In genomic region chr14:29738056-29738455, GRCh38 we compare ENCODE assay signal across 31 cellular contexts.
"Had no signal": no experiment of that assay in that cellular context is flagged by ENCODE, and none has a peak within 500 bp of the region (broad histone marks: within the 10 kb centered on the region; RNA-seq: fewer than 3 reads in every experiment).

No MANE protein-coding gene starts in this region.

- H3K27ac ChIP-seq: ascending aorta, cardiac muscle cell, SJCRH30, SK-N-MC had no signal

- DNase-seq: activated CD4-positive, alpha-beta memory T cell treated with anti-CD3 and anti-CD28 coated beads for 36 hours; activated CD4-positive, alpha-beta T cell treated with anti-CD3 and anti-CD28 coated beads for 4 hours; activated CD4-positive, alpha-beta T cell treated with anti-CD3 and anti-CD28 coated beads, Interleukin-2, amount 50 U/mL, for 1 hour; activated CD8-positive, alpha-beta memory T cell treated with anti-CD3 and anti-CD28 coated beads, Interleukin-2, amount 50 U/mL, for 4 hours; activated effector memory CD4-positive, alpha-beta T cell treated with Interleukin-2 at 50 U/mL for 16 hours; activated naive CD8-positive, alpha-beta T cell treated with anti-CD3 and anti-CD28 coated beads, Interleukin-2, amount 10 ng/mL, durations not matched to agents 7 days and 5 days; activated T-cell treated with anti-CD3 and anti-CD28 coated beads for 4 hours; activated T-cell treated with anti-CD3 and anti-CD28 coated beads, Interleukin-2, amount 50 U/mL, for 48 hours; amygdala; KG1; NCI-H1092 treated with DMSO at 0.1 percent for 48 hours; NCI-H1417; NCI-H146; NCI-H187; NCI-H2081 treated with DMSO at 0.1 percent for 48 hours; NCI-H226; NCI-H446 treated with DMSO at 0.1 percent for 48 hours; NCI-H524; NK-92 treated with Interleukin-12 subunit alpha and Interleukin-12 subunit beta, amount 100 ng/mL, for 24 hours; SHP77; SJCRH30 had no signal

- H3K4me3 ChIP-seq: ascending aorta, cardiac muscle cell, SJCRH30, SK-N-MC had no signal

- H3K27me3 ChIP-seq: ascending aorta, cardiac muscle cell, SJCRH30 had no signal

- H3K27me3 Mint-ChIP-seq: activated CD4-positive, alpha-beta memory T cell treated with anti-CD3 and anti-CD28 coated beads for 36 hours; activated naive CD4-positive, alpha-beta T cell treated with anti-CD3 and anti-CD28 coated beads, Interleukin-2, amount 50 U/mL, for 24 hours; activated naive CD8-positive, alpha-beta T cell treated with anti-CD3 and anti-CD28 coated beads, Interleukin-2, amount 10 ng/mL, durations not matched to agents 7 days and 5 days; central memory CD8-positive, alpha-beta T cell had no signal

- H3K9me3 ChIP-seq: ascending aorta, SJCRH30 had no signal

- H3K36me3 ChIP-seq: ascending aorta, cardiac muscle cell, SJCRH30 had no signal

- H3K36me3 Mint-ChIP-seq: activated CD4-positive, alpha-beta memory T cell treated with anti-CD3 and anti-CD28 coated beads for 36 hours; activated naive CD8-positive, alpha-beta T cell treated with anti-CD3 and anti-CD28 coated beads, Interleukin-2, amount 10 ng/mL, durations not matched to agents 7 days and 5 days had no signal

- FAIRE-seq: TTC549 had no signal

- ATAC-seq: activated CD4-positive, CD25-positive, alpha-beta regulatory T cell treated with anti-CD3 and anti-CD28 coated beads, Interleukin-2, amount 50 U/mL, for 24 hours; Panc1 had no signal

- H3K4me1 Mint-ChIP-seq: activated naive CD4-positive, alpha-beta T cell treated with anti-CD3 and anti-CD28 coated beads, Interleukin-2, amount 50 U/mL, for 24 hours; activated naive CD8-positive, alpha-beta T cell treated with anti-CD3 and anti-CD28 coated beads, Interleukin-2, amount 10 ng/mL, durations not matched to agents 7 days and 5 days; central memory CD8-positive, alpha-beta T cell had no signal

- H3K4me3 Mint-ChIP-seq: activated CD4-positive, alpha-beta memory T cell treated with anti-CD3 and anti-CD28 coated beads for 36 hours; activated naive CD4-positive, alpha-beta T cell treated with anti-CD3 and anti-CD28 coated beads, Interleukin-2, amount 50 U/mL, for 24 hours; activated naive CD8-positive, alpha-beta T cell treated with anti-CD3 and anti-CD28 coated beads, Interleukin-2, amount 10 ng/mL, durations not matched to agents 7 days and 5 days; central memory CD8-positive, alpha-beta T cell; T-helper 1 cell treated with Interleukin-12 subunit alpha and Interleukin-12 subunit beta and Interleukin-4 antibody, amounts not matched to agents 30 μg/mL and 1 μg/mL, for 36 hours; T-helper 2 cell treated with Interferon-gamma antibody and Interleukin-4, amounts not matched to agents 5 μg/mL and 100 μg/mL, for 36 hours had no signal

- H3K27ac Mint-ChIP-seq: activated CD4-positive, alpha-beta memory T cell treated with anti-CD3 and anti-CD28 coated beads for 36 hours; activated naive CD4-positive, alpha-beta T cell treated with anti-CD3 and anti-CD28 coated beads, Interleukin-2, amount 50 U/mL, for 24 hours; activated naive CD8-positive, alpha-beta T cell treated with anti-CD3 and anti-CD28 coated beads, Interleukin-2, amount 10 ng/mL, durations not matched to agents 7 days and 5 days; T-helper 1 cell treated with Interleukin-12 subunit alpha and Interleukin-12 subunit beta and Interleukin-4 antibody, amounts not matched to agents 30 μg/mL and 1 μg/mL, for 36 hours; T-helper 2 cell treated with Interferon-gamma antibody and Interleukin-4, amounts not matched to agents 5 μg/mL and 100 μg/mL, for 36 hours had no signal
